Comparison of ENCODE assay signal across 17 cellular contexts in genomic region chr11:80084614-80085013, GRCh38.
"Had no signal": no experiment of that assay in that cellular context is flagged by ENCODE, and none has a peak within 500 bp of the region (broad histone marks: within the 10 kb centered on the region; RNA-seq: fewer than 3 reads in every experiment).

No MANE protein-coding gene starts in this region.

- H3K4me1 ChIP-seq: adrenal gland, gastroesophageal sphincter, parathyroid adenoma, upper lobe of right lung had no signal

- H3K9me3 Mint-ChIP-seq: activated T-cell treated with anti-CD3 and anti-CD28 coated beads, Interleukin-2, amount 50 U/mL, for 4 hours; T-helper 1 cell treated with Interleukin-12 subunit alpha and Interleukin-12 subunit beta and Interleukin-4 antibody, amounts not matched to agents 30 μg/mL and 1 μg/mL, for 36 hours had no signal

- H3K4me1 Mint-ChIP-seq: activated CD4-positive, alpha-beta memory T cell treated with anti-CD3 and anti-CD28 coated beads, Interleukin-2, amount 10 ng/mL, durations not matched to agents 7 days and 5 days; activated CD4-positive, alpha-beta T cell treated with anti-CD3 and anti-CD28 coated beads for 36 hours; stimulated activated effector memory CD8-positive, alpha-beta T cell treated with anti-CD3 and anti-CD28 coated beads, Interleukin-12 subunit alpha, Interleukin-12 subunit beta, amount 100 ng/mL, for 72 hours had no signal

- DNase-seq: activated CD4-positive, alpha-beta memory T cell treated with anti-CD3 and anti-CD28 coated beads, Interleukin-2, amount 10 ng/mL, durations not matched to agents 7 days and 5 days; activated CD4-positive, alpha-beta T cell treated with anti-CD3 and anti-CD28 coated beads for 36 hours; activated effector memory CD4-positive, alpha-beta T cell treated with Interleukin-2 at 50 U/mL for 16 hours; activated naive CD4-positive, alpha-beta T cell treated with anti-CD3 and anti-CD28 coated beads, Interleukin-2, amount 50 U/mL, for 16 hours; activated T-cell treated with anti-CD3 and anti-CD28 coated beads, Interleukin-2, amount 50 U/mL, for 4 hours; adrenal gland; endodermal cell; kidney; retina; upper lobe of right lung had no signal

- H3K27ac ChIP-seq: adrenal gland, gastroesophageal sphincter, hepatocyte, parathyroid adenoma, thoracic aorta, upper lobe of right lung had no signal

- H3K27me3 ChIP-seq: adrenal gland, cardiac muscle cell, gastroesophageal sphincter, hepatocyte, upper lobe of right lung had no signal

- H3K4me3 Mint-ChIP-seq: activated CD4-positive, alpha-beta memory T cell treated with anti-CD3 and anti-CD28 coated beads, Interleukin-2, amount 10 ng/mL, durations not matched to agents 7 days and 5 days; activated CD4-positive, alpha-beta T cell treated with anti-CD3 and anti-CD28 coated beads for 36 hours; activated T-cell treated with anti-CD3 and anti-CD28 coated beads, Interleukin-2, amount 50 U/mL, for 4 hours; endodermal cell; stimulated activated effector memory CD8-positive, alpha-beta T cell treated with anti-CD3 and anti-CD28 coated beads, Interleukin-12 subunit alpha, Interleukin-12 subunit beta, amount 100 ng/mL, for 72 hours; T-helper 1 cell treated with Interleukin-12 subunit alpha and Interleukin-12 subunit beta and Interleukin-4 antibody, amounts not matched to agents 30 μg/mL and 1 μg/mL, for 36 hours had no signal

- FAIRE-seq: kidney had no signal

- ATAC-seq: activated CD4-positive, alpha-beta T cell treated with anti-CD3 and anti-CD28 coated beads for 36 hours; activated T-cell treated with anti-CD3 and anti-CD28 coated beads, Interleukin-2, amount 50 U/mL, for 4 hours; gastroesophageal sphincter; stimulated activated effector memory CD8-positive, alpha-beta T cell treated with anti-CD3 and anti-CD28 coated beads, Interleukin-12 subunit alpha, Interleukin-12 subunit beta, amount 100 ng/mL, for 72 hours; upper lobe of right lung had no signal

- H3K27ac Mint-ChIP-seq: activated CD4-positive, alpha-beta memory T cell treated with anti-CD3 and anti-CD28 coated beads, Interleukin-2, amount 10 ng/mL, durations not matched to agents 7 days and 5 days; activated CD4-positive, alpha-beta T cell treated with anti-CD3 and anti-CD28 coated beads for 36 hours; endodermal cell; stimulated activated effector memory CD8-positive, alpha-beta T cell treated with anti-CD3 and anti-CD28 coated beads, Interleukin-12 subunit alpha, Interleukin-12 subunit beta, amount 100 ng/mL, for 72 hours; T-helper 1 cell treated with Interleukin-12 subunit alpha and Interleukin-12 subunit beta and Interleukin-4 antibody, amounts not matched to agents 30 μg/mL and 1 μg/mL, for 36 hours had no signal

- H3K36me3 Mint-ChIP-seq: stimulated activated effector memory CD8-positive, alpha-beta T cell treated with anti-CD3 and anti-CD28 coated beads, Interleukin-12 subunit alpha, Interleukin-12 subunit beta, amount 100 ng/mL, for 72 hours had no signal

- H3K27me3 Mint-ChIP-seq: activated CD4-positive, alpha-beta memory T cell treated with anti-CD3 and anti-CD28 coated beads, Interleukin-2, amount 10 ng/mL, durations not matched to agents 7 days and 5 days; activated CD4-positive, alpha-beta T cell treated with anti-CD3 and anti-CD28 coated beads for 36 hours had no signal
